24 cellular contexts compared by ENCODE assay signal in the genomic region with DNA sequence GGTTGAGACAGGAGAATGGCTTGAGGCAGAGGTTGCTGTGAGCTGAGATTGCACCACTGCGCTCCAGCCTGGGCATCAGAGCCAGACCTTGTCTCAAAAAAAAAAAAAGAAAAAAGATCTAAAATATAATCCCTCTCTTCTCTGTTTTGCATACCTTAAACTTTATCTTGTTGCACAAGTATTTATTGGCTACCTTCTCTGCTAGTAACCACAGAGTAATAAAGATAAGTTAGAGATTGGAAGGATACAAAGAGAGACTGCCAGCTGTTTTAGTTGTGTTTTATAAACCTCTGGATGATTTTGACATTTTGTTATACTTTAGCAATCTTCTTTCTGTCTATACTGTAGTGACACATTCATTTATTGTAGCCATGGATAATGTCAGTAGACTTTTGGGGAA.
"Had no signal": no experiment of that assay in that cellular context is flagged by ENCODE, and none has a peak within 500 bp of the region (broad histone marks: within the 10 kb centered on the region; RNA-seq: fewer than 3 reads in every experiment).

No MANE protein-coding gene starts in this region.

- H3K9me3 ChIP-seq: esophagus squamous epithelium, right atrium auricular region, stomach, thyroid gland, upper lobe of left lung, vagina had no signal

- DNase-seq: activated CD4-positive, alpha-beta T cell treated with anti-CD3 and anti-CD28 coated beads for 4 hours; activated CD4-positive, alpha-beta T cell treated with anti-CD3 and anti-CD28 coated beads, Interleukin-2, amount 50 U/mL, for 4 hours; activated gamma-delta T cell; activated naive CD4-positive, alpha-beta T cell treated with anti-CD3 and anti-CD28 coated beads, Interleukin-2, amount 50 U/mL, for 16 hours; activated T-cell treated with anti-CD3 and anti-CD28 coated beads for 4 hours; amygdala; effector CD4-positive, alpha-beta T cell; esophagus squamous epithelium; head of caudate nucleus; hypothalamus; immature natural killer cell; kidney; midbrain; natural killer cell; stimulated activated CD4-positive, alpha-beta T cell treated with anti-CD3 and anti-CD28 coated beads, Interleukin-15, amount 100 ng/mL, for 24 hours; stimulated activated CD4-positive, alpha-beta T cell treated with anti-CD3 and anti-CD28 coated beads, Interleukin-2, amount 100 ng/mL, for 24 hours; stimulated activated naive B cell treated with anti-CD40 and anti-IgM and Interleukin-4, amounts not matched to agents 10 μg/mL and 1 μg/mL and 100 μg/mL, for 72 hours; stomach; thyroid gland; upper lobe of left lung had no signal

- H3K27ac ChIP-seq: epithelial cell of prostate, esophagus squamous epithelium, neural progenitor cell, right atrium auricular region, stomach, thyroid gland, upper lobe of left lung, vagina had no signal

- H3K4me3 ChIP-seq: esophagus squamous epithelium, neural progenitor cell, right atrium auricular region, stomach, thyroid gland, upper lobe of left lung, vagina had no signal

- ATAC-seq: natural killer cell; stimulated activated naive B cell treated with anti-CD40 and anti-IgM and Interleukin-4, amounts not matched to agents 10 μg/mL and 1 μg/mL and 100 μg/mL, for 72 hours had no signal

- H3K4me1 ChIP-seq: esophagus squamous epithelium, neural progenitor cell, right atrium auricular region, thyroid gland, upper lobe of left lung, vagina had no signal

- H3K36me3 ChIP-seq: neural progenitor cell, thyroid gland, vagina had no signal
